ENCODE assay signal across 1 cellular context in genomic region chr22:21947040-21948014, GRCh38.
TF ChIP-seq lines count a peak whose summit lies in the region.

No MANE protein-coding gene starts in this region.

TF ChIP-seq in GM12878, 131 proteins besides CTCF, POLR2A, EP300 and RAD21:
- no peak for TF ChIP-seq NBN (IDR thresholded peaks at IDR 0.05)
- TF ChIP-seq TCF7 (IDR thresholded peaks at IDR 0.05; ENCODE audit: borderline replicate concordance), result no peak
- TF ChIP-seq ZBTB11 (CRISPR knock-in tag; IDR thresholded peaks at IDR 0.05), result no peak
- TF ChIP-seq JUNB (IDR thresholded peaks at IDR 0.05), result no peak
